Comparison of ENCODE assay signal across 23 cellular contexts in genomic region chr16:69364088-69364487, GRCh38. TPM values are rescaled to one million over a fixed set of nuclear protein-coding genes. Genes with fewer than 3 reads are reported as not detected.
"Had no signal": no experiment of that assay in that cellular context is flagged by ENCODE, and none has a peak within 500 bp of the region (broad histone marks: within the 10 kb centered on the region; RNA-seq: fewer than 3 reads in every experiment).

No MANE protein-coding gene starts in this region.

- H3K9me3 Mint-ChIP-seq: memory B cell, mesothelial cell of epicardium, natural killer cell, neural progenitor cell had no signal

- H3K9me3 ChIP-seq: esophagus squamous epithelium, gastroesophageal sphincter, left lung, lower lobe of right lung, prostate gland, right lobe of liver had no signal

- H3K4me1 Mint-ChIP-seq: mesothelial cell of epicardium, neural progenitor cell had no signal

- ATAC-seq: gastroesophageal sphincter, natural killer cell, right lobe of liver had no signal

- H3K4me3 Mint-ChIP-seq: memory B cell, mesothelial cell of epicardium, natural killer cell, neural progenitor cell had no signal

- H3K27me3 Mint-ChIP-seq: memory B cell had no signal

- H3K4me2 ChIP-seq: neural progenitor cell had no signal

- H3K4me1 ChIP-seq: esophagus squamous epithelium, gastroesophageal sphincter, left lung, neural progenitor cell, parathyroid adenoma, prostate gland, right lobe of liver had no signal

- H3K27ac ChIP-seq: esophagus squamous epithelium, gastroesophageal sphincter, left lung, lower lobe of right lung, neural progenitor cell, parathyroid adenoma, prostate gland, right lobe of liver had no signal

- DNase-seq: esophagus squamous epithelium; foreskin fibroblast; glutamatergic neuron; islet precursor cell; left lung; lower lobe of right lung; natural killer cell; occipital lobe; retina; stimulated activated CD4-positive, alpha-beta T cell treated with anti-CD3 and anti-CD28 coated beads, Interleukin-15, amount 100 ng/mL, for 24 hours; stimulated activated CD4-positive, alpha-beta T cell treated with anti-CD3 and anti-CD28 coated beads, Interleukin-1b, Interleukin-23, amount 100 ng/mL, for 48 hours; stimulated activated CD4-positive, alpha-beta T cell treated with anti-CD3 and anti-CD28 coated beads, Interleukin-4, amount 100 ng/mL, for 4 hours; stimulated activated naive CD4-positive, alpha-beta T cell; trophoblast cell had no signal

- H3K9ac ChIP-seq: neural progenitor cell, parathyroid adenoma had no signal

- H3K27ac Mint-ChIP-seq: memory B cell, mesothelial cell of epicardium, neural progenitor cell had no signal

- H3K27me3 ChIP-seq: esophagus squamous epithelium, gastroesophageal sphincter, left lung, neural progenitor cell, right lobe of liver had no signal

- H3K4me3 ChIP-seq: esophagus squamous epithelium, gastroesophageal sphincter, left lung, lower lobe of right lung, neural progenitor cell, prostate gland, right lobe of liver had no signal

- H2AFZ ChIP-seq: neural progenitor cell, parathyroid adenoma had no signal

RNA-seq across cellular contexts. Expression of gene TMED6, which starts 12.5 kb away (rescaled TPM):
- total RNA-seq: epithelial cell of proximal tubule, esophagus squamous epithelium, myocyte, occipital lobe had no signal
